ENCODE assay signal across 9 cellular contexts in genomic region chr3:194344012-194344411, GRCh38. TPM values are rescaled to one million over a fixed set of nuclear protein-coding genes. Genes with fewer than 3 reads are reported as not detected.
DNase-seq lines count a peak whose midpoint lies in the region; ATAC-seq and TF ChIP-seq lines count a peak whose summit lies in the region.
"Had no signal": no experiment of that assay in that cellular context is flagged by ENCODE, and none has a peak within 500 bp of the region (broad histone marks: within the 10 kb centered on the region; RNA-seq: fewer than 3 reads in every experiment).

No MANE protein-coding gene starts in this region.

- CTCF ChIA-PET in activated CD8-positive, alpha-beta memory T cell treated with anti-CD3 and anti-CD28 coated beads, Interleukin-2, amount 10 ng/mL, durations not matched to agents 7 days and 5 days (lab: Charles Lee): interaction anchor here (0.6 to 4.5 kb wide), 26 partner anchors 10 to 787 kb away, joined by 3 to 26 read pairs (median 3); partner anchors contain the start of genes GP5 and LRRC15

- H3K9me3 ChIP-seq in HAP-1: no peaks in the 10 kb centered on the region

- ATAC-seq in activated CD8-positive, alpha-beta memory T cell treated with anti-CD3 and anti-CD28 coated beads, Interleukin-2, amount 10 ng/mL, durations not matched to agents 7 days and 5 days: peak; percentile 69
- ATAC-seq in naive thymus-derived CD8-positive, alpha-beta T cell: peak; percentile 66 to 74
- ATAC-seq in stimulated activated naive CD8-positive, alpha-beta T cell treated with anti-CD3 and anti-CD28 coated beads, Interleukin-15, Interleukin-2, amounts not matched to agents 100 U/mL and 50 U/mL, for 24 hours: peak; percentile 56

- no peaks in the 10 kb centered on the region for H3K27me3 ChIP-seq in HAP-1 (ENCODE audit: low read depth)

- no peaks in the 10 kb centered on the region for H3K9me3 Mint-ChIP-seq in activated CD8-positive, alpha-beta memory T cell treated with anti-CD3 and anti-CD28 coated beads, Interleukin-2, amount 10 ng/mL, durations not matched to agents 7 days and 5 days (ENCODE audit: low read depth)
- H3K9me3 Mint-ChIP-seq in naive thymus-derived CD8-positive, alpha-beta T cell: no peaks in the 10 kb centered on the region

- no peaks in the 10 kb centered on the region for H3K4me1 ChIP-seq in HAP-1

- H3K27me3 Mint-ChIP-seq in activated CD8-positive, alpha-beta memory T cell treated with anti-CD3 and anti-CD28 coated beads, Interleukin-2, amount 10 ng/mL, durations not matched to agents 7 days and 5 days: peaks cover 24% of the 10 kb centered on the region
- H3K27me3 Mint-ChIP-seq in naive thymus-derived CD8-positive, alpha-beta T cell: peaks cover 0 to 19% (median 10%) of the 10 kb centered on the region in 5 donors

- in situ Hi-C loops in HAP-1 (cut with MboI; ENCODE audit: low sequenced_read_pairs): loop anchor here (25.0 kb wide), 1 partner anchor 918 kb away; the partner anchor contains the start of gene XXYLT1

- no peak overlapping the region for H3K27ac Mint-ChIP-seq in activated CD8-positive, alpha-beta memory T cell treated with anti-CD3 and anti-CD28 coated beads, Interleukin-2, amount 10 ng/mL, durations not matched to agents 7 days and 5 days
- peak overlapping the region in 1 of 10 donors; percentile 37 for H3K27ac Mint-ChIP-seq in naive thymus-derived CD8-positive, alpha-beta T cell

- H3K4me1 Mint-ChIP-seq in activated CD8-positive, alpha-beta memory T cell treated with anti-CD3 and anti-CD28 coated beads, Interleukin-2, amount 10 ng/mL, durations not matched to agents 7 days and 5 days: no peaks in the 10 kb centered on the region
- H3K4me1 Mint-ChIP-seq in naive thymus-derived CD8-positive, alpha-beta T cell: peaks cover 0 to 3% (median 2%) of the 10 kb centered on the region in 4 donors

- no peak overlapping the region for H3K4me3 Mint-ChIP-seq in activated CD8-positive, alpha-beta memory T cell treated with anti-CD3 and anti-CD28 coated beads, Interleukin-2, amount 10 ng/mL, durations not matched to agents 7 days and 5 days
- H3K4me3 Mint-ChIP-seq in naive thymus-derived CD8-positive, alpha-beta T cell: no peak overlapping the region

- H3K36me3 Mint-ChIP-seq in activated CD8-positive, alpha-beta memory T cell treated with anti-CD3 and anti-CD28 coated beads, Interleukin-2, amount 10 ng/mL, durations not matched to agents 7 days and 5 days: no peaks in the 10 kb centered on the region
- no peaks in the 10 kb centered on the region for H3K36me3 Mint-ChIP-seq in naive thymus-derived CD8-positive, alpha-beta T cell

- POLR2A ChIA-PET in naive thymus-derived CD8-positive, alpha-beta T cell (lab: Charles Lee): interaction anchor here (0.8 to 1.7 kb wide), 5 partner anchors 11 to 54 kb away, joined by 3 to 6 read pairs (median 3); partner anchors contain the start of gene GP5

- peak; percentile 95 for TF ChIP-seq CTCF in epithelial cell of esophagus (IDR thresholded peaks at IDR 0.05; ENCODE audit: insufficient read depth, low read depth, low read length, missing control alignments)

- peak; percentile 62 for DNase-seq in COLO668 (lab: John Stamatoyannopoulos, UW; ENCODE audit: unreplicated experiment)
- peak; percentile 49 to 91 for DNase-seq in HAP-1 (ENCODE audit: low spot score in 2 of 2)
- DNase-seq in NOMO-1 (lab: John Stamatoyannopoulos, UW; ENCODE audit: unreplicated experiment in 2 of 2): peak; percentile 31 to 49
- peak; percentile 74 for DNase-seq in activated CD8-positive, alpha-beta memory T cell treated with anti-CD3 and anti-CD28 coated beads, Interleukin-2, amount 10 ng/mL, durations not matched to agents 7 days and 5 days
- DNase-seq in epithelial cell of esophagus (ENCODE audit: low read depth): peak; percentile 70
- DNase-seq in naive thymus-derived CD8-positive, alpha-beta T cell: peak; percentile 48 to 80 (median 66)
- peak; percentile 83 for DNase-seq in stimulated activated naive CD8-positive, alpha-beta T cell treated with anti-CD3 and anti-CD28 coated beads, Interleukin-15, Interleukin-2, amounts not matched to agents 100 U/mL and 50 U/mL, for 24 hours
- DNase-seq in GOT3 (lab: John Stamatoyannopoulos, UW): no peak

- no peaks in the 10 kb centered on the region for H3K36me3 ChIP-seq in HAP-1 (replicated peaks)

- no peak overlapping the region for H3K4me3 ChIP-seq in HAP-1
- H3K4me3 ChIP-seq in epithelial cell of esophagus (ENCODE audit: low read length): no peak overlapping the region
- H3K4me3 ChIP-seq: SK-N-MC had no signal

RNA-seq across cellular contexts. Expression of gene CPN2, which starts 7.1 kb away (rescaled TPM):
- not detected for total RNA-seq in activated CD8-positive, alpha-beta memory T cell treated with anti-CD3 and anti-CD28 coated beads, Interleukin-2, amount 10 ng/mL, durations not matched to agents 7 days and 5 days
- total RNA-seq in naive thymus-derived CD8-positive, alpha-beta T cell: not detected
- polyA plus RNA-seq in naive thymus-derived CD8-positive, alpha-beta T cell: not detected

RNA-seq across cellular contexts. Expression of gene LRRC15, which starts 25.5 kb away (rescaled TPM):
- total RNA-seq in activated CD8-positive, alpha-beta memory T cell treated with anti-CD3 and anti-CD28 coated beads, Interleukin-2, amount 10 ng/mL, durations not matched to agents 7 days and 5 days: not detected
- total RNA-seq in naive thymus-derived CD8-positive, alpha-beta T cell: not detected
- polyA plus RNA-seq in naive thymus-derived CD8-positive, alpha-beta T cell: not detected

RNA-seq across cellular contexts. Expression of gene GP5, which starts 55.1 kb away (rescaled TPM):
- total RNA-seq in activated CD8-positive, alpha-beta memory T cell treated with anti-CD3 and anti-CD28 coated beads, Interleukin-2, amount 10 ng/mL, durations not matched to agents 7 days and 5 days: under 1 TPM; 0.28 to 0.53 TPM
- total RNA-seq in naive thymus-derived CD8-positive, alpha-beta T cell: 10 to 100 TPM; 12.2 to 12.8 TPM
- 1 to 10 TPM; 4.2 to 9.5 (median 5.5) TPM for polyA plus RNA-seq in naive thymus-derived CD8-positive, alpha-beta T cell

Comparison
In these comparisons a context has a peak if more than half of its experiments do, and no peak if none do; other contexts are left out.
1. RNA of gene GP5, which starts 55.1 kb away (total RNA-seq): 12.2 to 12.8 TPM in naive thymus-derived CD8-positive, alpha-beta T cell; 0.28 to 0.53 TPM in activated CD8-positive, alpha-beta memory T cell treated with anti-CD3 and anti-CD28 coated beads, Interleukin-2, amount 10 ng/mL, durations not matched to agents 7 days and 5 days; every median in the first group is over 4 times any median in the second.
2. Peak in every context shown above with its lines, with median percentiles within 50 percentile points of each other: ATAC-seq.